20 cellular contexts compared by ENCODE assay signal in genomic region chr4:69096111-69096656, GRCh38. TPM values are rescaled to one million over a fixed set of nuclear protein-coding genes. Genes with fewer than 3 reads are reported as not detected.
DNase-seq lines count a peak whose midpoint lies in the region; ATAC-seq, FAIRE-seq and TF ChIP-seq lines count a peak whose summit lies in the region.
"Had no signal": no experiment of that assay in that cellular context is flagged by ENCODE, and none has a peak within 500 bp of the region (broad histone marks: within the 10 kb centered on the region; RNA-seq: fewer than 3 reads in every experiment).

Gene UGT2B7, plus strand, starts transcription at chr4:69096474. Its CDS starts 47 bp downstream, at chr4:69096521.

- no peaks in the 10 kb centered on the region for H3K36me3 Mint-ChIP-seq in Caco-2 (ENCODE audit: insufficient read depth, unreplicated experiment)
- H3K36me3 Mint-ChIP-seq in H9 (ENCODE audit: insufficient read depth in 1 of 3, low read depth in 3 of 3): no peaks in the 10 kb centered on the region
- H3K36me3 Mint-ChIP-seq: CD4-positive, alpha-beta memory T cell had no signal

- no peaks in the 10 kb centered on the region for H4K20me1 ChIP-seq in H9 (ENCODE audit: control insufficient read depth, insufficient read depth, insufficient read length)

- H2AFZ ChIP-seq in H9 (ENCODE audit: low read length): no peak within 1 kb of the TSS

- H3K27ac Mint-ChIP-seq in Caco-2 (ENCODE audit: unreplicated experiment) (peak within 1 kb of the TSS; percentile 81), H9 (no peak within 1 kb of the TSS)
- H3K27ac Mint-ChIP-seq: CD4-positive, alpha-beta memory T cell had no signal

- H2AK5ac ChIP-seq in H9 (ENCODE audit: insufficient read length, low read length): no peak within 1 kb of the TSS

- no peak within 1 kb of the TSS for H4K91ac ChIP-seq in H9 (ENCODE audit: insufficient read length, low read depth, low read length)

- peaks cover 28% of the 10 kb centered on the region for H3K4me1 Mint-ChIP-seq in Caco-2 (ENCODE audit: low read depth, unreplicated experiment)
- H3K4me1 Mint-ChIP-seq in H9: peaks cover 3 to 7% of the 10 kb centered on the region in 2 experiments
- H3K4me1 Mint-ChIP-seq: CD4-positive, alpha-beta memory T cell had no signal

- no peak within 1 kb of the TSS for H3K14ac ChIP-seq in H9 (ENCODE audit: insufficient read depth, low read length)

- TF ChIP-seq POLR2A in prostate gland (IDR thresholded peaks at IDR 0.05): no peak

- H3K4me3 Mint-ChIP-seq in Caco-2 (ENCODE audit: unreplicated experiment): no peak within 1 kb of the TSS
- H3K4me3 Mint-ChIP-seq in H9: no peak within 1 kb of the TSS
- H3K4me3 Mint-ChIP-seq: CD4-positive, alpha-beta memory T cell had no signal

- H2BK15ac ChIP-seq in H9 (ENCODE audit: low read depth, low read length): no peak within 1 kb of the TSS

- no peaks in the 10 kb centered on the region for H3K27me3 Mint-ChIP-seq in Caco-2 (ENCODE audit: insufficient read depth, unreplicated experiment)
- no peaks in the 10 kb centered on the region for H3K27me3 Mint-ChIP-seq in H9 (ENCODE audit: low read depth)
- H3K27me3 Mint-ChIP-seq: CD4-positive, alpha-beta memory T cell had no signal

- H3K18ac ChIP-seq in H9 (ENCODE audit: insufficient read length, low read depth, low read length): no peak within 1 kb of the TSS

- H3K23me2 ChIP-seq in H9 (ENCODE audit: insufficient read length, low read depth, low read length, poor library complexity, severe bottlenecking): no peaks in the 10 kb centered on the region

- ATAC-seq in esophagus mucosa (peak; percentile 72), GM18498 (IDR thresholded peaks at IDR 0.05; ENCODE audit: unreplicated experiment) (no peak)
- ATAC-seq: activated CD4-positive, CD25-positive, alpha-beta regulatory T cell treated with anti-CD3 and anti-CD28 coated beads, Interleukin-2, amount 50 U/mL, for 24 hours had no signal

- no peaks in the 10 kb centered on the region for H3K79me2 ChIP-seq in H9 (ENCODE audit: insufficient read depth, low read length)

- H3K4me1 ChIP-seq in Caco-2: peaks cover 31% of the 10 kb centered on the region
- no peaks in the 10 kb centered on the region for H3K4me1 ChIP-seq in H9 (ENCODE audit: insufficient read depth, low read length)
- H3K4me1 ChIP-seq in prostate gland (replicated peaks): no peaks in the 10 kb centered on the region
- H3K4me1 ChIP-seq: sigmoid colon had no signal

- H3K27ac ChIP-seq in H9 (ENCODE audit: insufficient read length, low read depth, low read length): no peak within 1 kb of the TSS
- H3K27ac ChIP-seq in prostate gland: no peak within 1 kb of the TSS
- H3K27ac ChIP-seq: sigmoid colon had no signal

- H3K23ac ChIP-seq in H9 (ENCODE audit: insufficient read length, low read depth, low read length): no peak within 1 kb of the TSS

- H3K4ac ChIP-seq in H9 (ENCODE audit: low read depth, low read length): no peak within 1 kb of the TSS

- no peaks in the 10 kb centered on the region for H3K36me3 ChIP-seq in Caco-2 (ENCODE audit: control insufficient read depth, insufficient read depth, low read length)
- no peaks in the 10 kb centered on the region for H3K36me3 ChIP-seq in prostate gland
- H3K36me3 ChIP-seq: sigmoid colon had no signal

- no peak within 1 kb of the TSS for H3K9ac ChIP-seq in H9 (ENCODE audit: extremely low read depth, insufficient read length, low read length)

- no peak for TF ChIP-seq CTCF in Caco-2 (IDR thresholded peaks at IDR 0.05; ENCODE audit: insufficient read depth in 1 of 2, low read depth in 1 of 2, low read length in 1 of 2, severe bottlenecking in 1 of 2, unreplicated experiment in 1 of 2)
- TF ChIP-seq CTCF in H9 (conservative IDR thresholded peaks at IDR 0.05): no peak
- TF ChIP-seq CTCF in prostate gland (IDR thresholded peaks at IDR 0.05): no peak

- intact Hi-C loops in Caco-2 (cut with micrococcal nuclease; ENCODE audit: unreplicated experiment): loop anchor here (1.0 to 10.0 kb wide), 5 partner anchors 61 to 363 kb away; no protein-coding TSS in a partner anchor
- intact Hi-C loops in prostate gland (cut with DNase I): no loop called here

- H2BK120ac ChIP-seq in H9 (ENCODE audit: low read depth, low read length, poor library complexity, severe bottlenecking): no peak within 1 kb of the TSS

- no peak within 1 kb of the TSS for H4K8ac ChIP-seq in H9 (replicated peaks; ENCODE audit: insufficient read length, low read depth, low read length)

- POLR2A ChIA-PET in Caco-2 (lab: Charles Lee): no interaction called here

- no peak within 1 kb of the TSS for H2BK5ac ChIP-seq in H9 (ENCODE audit: insufficient read length, low read length)

- no peak within 1 kb of the TSS for H3K4me2 ChIP-seq in H9 (ENCODE audit: insufficient read depth, insufficient read length, low read length)

- H2BK20ac ChIP-seq in H9 (ENCODE audit: low read depth, low read length, poor library complexity, severe bottlenecking): no peak within 1 kb of the TSS

- CTCF ChIA-PET in Caco-2 (lab: Charles Lee): no interaction called here

- peak in 1 of 2 experiments; percentile 37 for DNase-seq in Caco-2
- DNase-seq in RCC 7860 (ENCODE audit: low spot score): peak; percentile 36
- no peak for DNase-seq in mucosa of gallbladder (ENCODE audit: low spot score)
- no peak for DNase-seq in NOMO-1 treated with DMSO at 0.1 percent for 48 hours (lab: John Stamatoyannopoulos, UW; ENCODE audit: unreplicated experiment)
- DNase-seq in H9: no peak
- no peak for DNase-seq in prostate gland (ENCODE audit: low spot score)
- DNase-seq: CD4-positive, alpha-beta memory T cell; cerebellar nuclear complex; glutamatergic neuron; midbrain; NCI-H146; SHP77 treated with DMSO at 0.1 percent for 48 hours; sigmoid colon; stimulated activated CD4-positive, alpha-beta T cell treated with anti-CD3 and anti-CD28 coated beads, Interleukin-2, amount 100 ng/mL, for 48 hours had no signal

- H3K27me3 ChIP-seq in Caco-2 (replicated peaks; ENCODE audit: control insufficient read depth, insufficient read depth, low read length) (no peaks in the 10 kb centered on the region), H9 (ENCODE audit: insufficient read depth, low read length) (no peaks in the 10 kb centered on the region), prostate gland (replicated peaks; ENCODE audit: insufficient read depth) (no peaks in the 10 kb centered on the region)
- H3K27me3 ChIP-seq: sigmoid colon had no signal

- H3K79me1 ChIP-seq in H9 (ENCODE audit: insufficient read depth, low read depth, low read length, poor library complexity, severe bottlenecking): no peaks in the 10 kb centered on the region

- H4K5ac ChIP-seq in H9 (ENCODE audit: insufficient read length, low read depth, low read length): no peak within 1 kb of the TSS

- peaks cover 8% of the 10 kb centered on the region; the same call in 1 of the 2 replicates for H3K9me3 ChIP-seq in Caco-2
- no peaks in the 10 kb centered on the region for H3K9me3 ChIP-seq in H9 (ENCODE audit: control insufficient read depth, low read depth, low read length)
- H3K9me3 ChIP-seq in prostate gland: no peaks in the 10 kb centered on the region
- H3K9me3 ChIP-seq: sigmoid colon had no signal

- H3K4me3 ChIP-seq in Caco-2 (ENCODE audit: low read depth, low read length) (no peak within 1 kb of the TSS), prostate gland (no peak within 1 kb of the TSS)
- H3K4me3 ChIP-seq: sigmoid colon had no signal

- H2BK12ac ChIP-seq in H9 (ENCODE audit: insufficient read length, low read depth, low read length): no peak within 1 kb of the TSS

- H3K9me3 Mint-ChIP-seq in Caco-2 (ENCODE audit: unreplicated experiment) (peaks cover 16% of the 10 kb centered on the region), H9 (no peaks in the 10 kb centered on the region)

- peak; percentile 85 for FAIRE-seq in RCC 7860 (lab: Jason Lieb, UNC)

- H3T11ph ChIP-seq in H9 (ENCODE audit: low read length): no peak within 1 kb of the TSS

- H3K56ac ChIP-seq in H9 (ENCODE audit: insufficient read length, low read depth, low read length): no peak within 1 kb of the TSS

- BruUV-seq in Caco-2 (replicated peaks; lab: Mats Ljungman, UMichigan): no TSS peak

RNA-seq across cellular contexts. Expression of gene UGT2B7, which starts in this region (rescaled TPM):
- total RNA-seq in Caco-2 (2022) (1.7 and 3.0 TPM in 2 replicates), esophagus mucosa (not detected), mucosa of gallbladder (13.9 TPM), H9 (2021) (not detected in 2 replicates), prostate gland (not detected)
- total RNA-seq: activated CD8-positive, alpha-beta memory T cell treated with anti-CD3 and anti-CD28 coated beads for 36 hours; CD4-positive, alpha-beta memory T cell; HT1080; sigmoid colon; T-helper 2 cell treated with Interferon-gamma antibody and Interleukin-4, amounts not matched to agents 100 ng/mL and 5 ng/mL, for 36 hours had no signal

Comparison
In these comparisons a context has a peak if more than half of its experiments do, and no peak if none do; other contexts are left out.
1. Peak in ATAC-seq in esophagus mucosa; RNA of the gene not detected or under 1 TPM.